Comparison of ENCODE assay signal across 1 cellular context in genomic region chr4:10457255-10457801, GRCh38.
TF ChIP-seq lines count a peak whose summit lies in the region.

ZNF518B (minus strand) TSS chr4:10457426; CDS start chr4:10446328, 11,098 bp downstream.

TF ChIP-seq in GM12878, 131 proteins besides CTCF, POLR2A, EP300 and RAD21 (continued from another document):
- TF ChIP-seq IRF3 (IDR thresholded peaks at IDR 0.05): no peak
- peak; percentile 37; the same call in 1 of the 2 replicates for TF ChIP-seq RB1 (IDR thresholded peaks at IDR 0.05; ENCODE audit: borderline replicate concordance)
- TF ChIP-seq ZNF24 (IDR thresholded peaks at IDR 0.05): 0 out of 2 replicates have a peak, but pooled peaks have one; percentile 8
- TF ChIP-seq ZSCAN29 (IDR thresholded peaks at IDR 0.05): peak; percentile 97
- TF ChIP-seq ZNF687 (IDR thresholded peaks at IDR 0.05): 0 out of 2 replicates have a peak, but pooled peaks have one; percentile 26
